18 cellular contexts compared by ENCODE assay signal in the genomic region with DNA sequence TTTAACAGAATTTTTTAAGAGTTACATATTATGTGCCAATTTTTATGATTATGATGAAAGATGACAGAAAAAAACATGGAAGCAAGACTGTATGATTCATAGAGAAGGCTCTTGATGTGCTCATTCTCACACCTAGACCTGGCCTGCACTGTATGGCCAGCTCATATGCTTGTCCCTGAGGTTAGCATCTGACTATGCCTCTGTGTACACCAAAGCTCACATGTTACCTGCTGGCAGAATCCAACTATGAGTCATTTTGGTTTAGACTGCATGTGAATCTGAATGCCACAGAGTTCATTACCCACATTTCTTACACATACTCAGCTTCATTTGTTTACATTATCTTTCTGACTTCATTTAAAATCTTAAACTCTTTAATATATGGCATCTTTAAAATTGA.
A peak's percentile ranks its signal among the peaks of the same experiment; 100 is the strongest.
DNase-seq lines count a peak whose midpoint lies in the region; ATAC-seq, FAIRE-seq and TF ChIP-seq lines count a peak whose summit lies in the region.
"Had no signal": no experiment of that assay in that cellular context is flagged by ENCODE, and none has a peak within 500 bp of the region (broad histone marks: within the 10 kb centered on the region; RNA-seq: fewer than 3 reads in every experiment).

No MANE protein-coding gene starts in this region.

- peaks cover 15% of the 10 kb centered on the region for H3K4me1 Mint-ChIP-seq in astrocyte (ENCODE audit: low read depth, unreplicated experiment)

- no peak overlapping the region for H3K27ac ChIP-seq in astrocyte (ENCODE audit: low read depth, low read length)
- H3K27ac ChIP-seq in keratinocyte (ENCODE audit: control insufficient read depth, insufficient read depth, low read length): no peak overlapping the region
- H3K27ac ChIP-seq: neutrophil, upper lobe of left lung had no signal

- H3K4me3 ChIP-seq in astrocyte (ENCODE audit: insufficient read depth, low read depth, low read length): no peak overlapping the region
- H3K4me3 ChIP-seq in keratinocyte (ENCODE audit: control insufficient read depth in 2 of 3, extremely low read depth in 1 of 3, insufficient read depth in 2 of 3, low read depth in 1 of 3, low read length in 3 of 3): no peak overlapping the region
- H3K4me3 ChIP-seq: upper lobe of left lung had no signal

- H3K4me2 ChIP-seq in astrocyte (ENCODE audit: low read length) (no peak overlapping the region), keratinocyte (ENCODE audit: control insufficient read depth, extremely low read depth, insufficient read depth, low read depth, low read length) (no peak overlapping the region)

- no peaks in the 10 kb centered on the region for H3K36me3 ChIP-seq in astrocyte (ENCODE audit: insufficient read depth, low read length)
- no peaks in the 10 kb centered on the region for H3K36me3 ChIP-seq in keratinocyte (ENCODE audit: control insufficient read depth in 2 of 2, extremely low read depth in 1 of 2, insufficient read depth in 2 of 2, low read length in 2 of 2)
- H3K36me3 ChIP-seq: neutrophil, upper lobe of left lung had no signal

- no peaks in the 10 kb centered on the region for H3K9me3 Mint-ChIP-seq in astrocyte (ENCODE audit: unreplicated experiment)

- H3K27me3 Mint-ChIP-seq in astrocyte (ENCODE audit: low read depth, unreplicated experiment): no peaks in the 10 kb centered on the region
- H3K27me3 Mint-ChIP-seq: activated CD8-positive, alpha-beta T cell treated with anti-CD3 and anti-CD28 coated beads for 36 hours had no signal

- intact Hi-C loops in posterior cingulate gyrus (cut with DNase I): no loop called here

- ATAC-seq in HG03432 (IDR thresholded peaks at IDR 0.05; ENCODE audit: unreplicated experiment): peak; percentile 74
- ATAC-seq: activated CD8-positive, alpha-beta T cell treated with anti-CD3 and anti-CD28 coated beads for 36 hours had no signal

- in situ Hi-C loops in ACHN (cut with HindIII; ENCODE audit: low pct_ligation_motif_present, low pct_unique_long_range_greater_than_20kb, low sequenced_read_pairs): no loop called here

- no peaks in the 10 kb centered on the region for H3K4me1 ChIP-seq in astrocyte (ENCODE audit: insufficient read depth, low read length)
- H3K4me1 ChIP-seq in keratinocyte (ENCODE audit: control insufficient read depth, extremely low read depth, insufficient read depth, low read length): no peaks in the 10 kb centered on the region
- H3K4me1 ChIP-seq: Caco-2, upper lobe of left lung had no signal

- H3K79me2 ChIP-seq in astrocyte (ENCODE audit: insufficient read depth, low read length) (no peaks in the 10 kb centered on the region), keratinocyte (ENCODE audit: control insufficient read depth, insufficient read depth, low read length) (no peaks in the 10 kb centered on the region)

- H3K27ac Mint-ChIP-seq in astrocyte (ENCODE audit: unreplicated experiment): peak overlapping the region; percentile 13
- H3K27ac Mint-ChIP-seq: activated CD8-positive, alpha-beta T cell treated with anti-CD3 and anti-CD28 coated beads for 36 hours; activated T-cell treated with anti-CD3 and anti-CD28 coated beads, Interleukin-2, amount 50 U/mL, for 72 hours had no signal

- H3K27me3 ChIP-seq in astrocyte (ENCODE audit: insufficient read depth, low read length): no peaks in the 10 kb centered on the region
- no peaks in the 10 kb centered on the region for H3K27me3 ChIP-seq in keratinocyte (ENCODE audit: control insufficient read depth, extremely low read depth, insufficient read depth, low read length)
- H3K27me3 ChIP-seq: neutrophil, upper lobe of left lung had no signal

- dilution Hi-C loops in keratinocyte (cut with MboI; ENCODE audit: extremely low pct_ligation_motif_present, low sequenced_read_pairs): no loop called here

- no peak for FAIRE-seq in astrocyte (lab: Jason Lieb, UNC)
- FAIRE-seq in keratinocyte (lab: Jason Lieb, UNC): peak; percentile 98
- FAIRE-seq: endometrium had no signal

- H3K4me3 Mint-ChIP-seq in astrocyte (ENCODE audit: unreplicated experiment): no peak overlapping the region
- H3K4me3 Mint-ChIP-seq: activated CD8-positive, alpha-beta T cell treated with anti-CD3 and anti-CD28 coated beads for 36 hours; activated T-cell treated with anti-CD3 and anti-CD28 coated beads, Interleukin-2, amount 50 U/mL, for 72 hours had no signal

- H2AFZ ChIP-seq in astrocyte (ENCODE audit: low read depth, low read length): no peak overlapping the region
- no peak overlapping the region for H2AFZ ChIP-seq in keratinocyte (ENCODE audit: control insufficient read depth, low read length)

- H3K9ac ChIP-seq in astrocyte (ENCODE audit: low read length): no peak overlapping the region
- no peak overlapping the region for H3K9ac ChIP-seq in keratinocyte (ENCODE audit: control insufficient read depth, extremely low read depth, insufficient read depth, low read length)

- H3K9me3 ChIP-seq in astrocyte (ENCODE audit: insufficient read depth, low read depth, low read length) (no peaks in the 10 kb centered on the region), keratinocyte (ENCODE audit: control insufficient read depth, low read depth, low read length) (no peaks in the 10 kb centered on the region)
- H3K9me3 ChIP-seq: Caco-2, neutrophil, upper lobe of left lung had no signal

- DNase-seq in ACHN: peak; percentile 9
- peak; percentile 88 for DNase-seq in astrocyte (ENCODE audit: low read depth)
- peak; percentile 83 for DNase-seq in keratinocyte (ENCODE audit: low read depth, low spot score)
- DNase-seq in DMS114 treated with DMSO at 0.1 percent for 48 hours (lab: John Stamatoyannopoulos, UW; ENCODE audit: unreplicated experiment): no peak
- DNase-seq in NCI-H146 treated with DMSO at 0.1 percent for 48 hours (lab: John Stamatoyannopoulos, UW; ENCODE audit: unreplicated experiment): no peak
- no peak for DNase-seq in NCI-H1048 (lab: John Stamatoyannopoulos, UW)
- DNase-seq in posterior cingulate gyrus: no peak
- DNase-seq: activated CD8-positive, alpha-beta T cell treated with anti-CD3 and anti-CD28 coated beads for 36 hours; activated T-cell treated with anti-CD3 and anti-CD28 coated beads, Interleukin-2, amount 50 U/mL, for 72 hours; Caco-2; NCI-H187 treated with DMSO at 0.1 percent for 48 hours; NCI-H748 treated with DMSO at 0.1 percent for 48 hours; RPMI8226; stimulated activated naive CD4-positive, alpha-beta T cell treated with Interleukin-2 at 50 U/mL for 16 hours; upper lobe of left lung had no signal

- H4K20me1 ChIP-seq in astrocyte (ENCODE audit: insufficient read depth, low read length) (no peaks in the 10 kb centered on the region), keratinocyte (ENCODE audit: control insufficient read depth, extremely low read depth, insufficient read depth, low read length) (no peaks in the 10 kb centered on the region)

- no peaks in the 10 kb centered on the region for H3K9me1 ChIP-seq in keratinocyte (ENCODE audit: control insufficient read depth, extremely low read depth, insufficient read depth, low read length)

- TF ChIP-seq CTCF in astrocyte (IDR thresholded peaks at IDR 0.05; ENCODE audit: insufficient read depth, low read depth, low read length): no peak
- no peak for TF ChIP-seq CTCF in keratinocyte (optimal IDR thresholded peaks at IDR 0.05 in 1 of 3, IDR thresholded peaks at IDR 0.05 in 1 of 3, conservative IDR thresholded peaks at IDR 0.05 in 1 of 3; ENCODE audit: extremely low read depth in 1 of 3, insufficient read depth in 2 of 3, low read length in 3 of 3)

- no peaks in the 10 kb centered on the region for H3K36me3 Mint-ChIP-seq in astrocyte (ENCODE audit: low read depth, unreplicated experiment)

Comparison
In these comparisons a context has a peak if more than half of its experiments do, and no peak if none do; other contexts are left out.
1. DNase-seq: peak in ACHN (single experiment), astrocyte (single experiment) and keratinocyte (single experiment); none in DMS114 treated with DMSO at 0.1 percent for 48 hours (single experiment), NCI-H146 treated with DMSO at 0.1 percent for 48 hours (single experiment), NCI-H1048 (single experiment) and posterior cingulate gyrus (0 of 10).